ENCODE assay signal across 27 cellular contexts in the genomic region with DNA sequence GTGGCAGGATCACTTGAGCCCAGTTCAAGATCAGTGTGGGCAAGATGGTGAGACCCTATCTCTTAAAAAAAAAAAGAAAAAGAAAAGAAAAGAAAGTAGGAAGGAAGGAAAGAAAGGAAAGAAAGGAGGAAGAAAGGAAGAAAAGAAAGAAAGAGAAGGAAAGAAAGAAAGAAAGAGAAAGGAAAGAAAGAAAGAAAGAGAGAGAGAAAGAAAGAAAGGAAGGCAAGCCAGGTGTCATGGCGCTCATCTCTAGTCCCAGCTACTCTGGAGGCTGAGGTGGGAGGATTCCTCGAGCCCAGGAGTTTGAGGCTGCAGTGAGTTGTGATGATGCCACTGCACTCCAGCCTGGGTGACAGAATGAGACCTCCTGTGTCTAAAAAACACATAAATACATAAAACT. TPM values are rescaled to one million over a fixed set of nuclear protein-coding genes. Genes with fewer than 3 reads are reported as not detected.
DNase-seq lines count a peak whose midpoint lies in the region; ATAC-seq, FAIRE-seq and TF ChIP-seq lines count a peak whose summit lies in the region.
"Had no signal": no experiment of that assay in that cellular context is flagged by ENCODE, and none has a peak within 500 bp of the region (broad histone marks: within the 10 kb centered on the region; RNA-seq: fewer than 3 reads in every experiment).

No MANE protein-coding gene starts in this region.

- no peaks in the 10 kb centered on the region for H3K27me3 Mint-ChIP-seq in Caco-2 (ENCODE audit: insufficient read depth, unreplicated experiment)
- no peaks in the 10 kb centered on the region for H3K27me3 Mint-ChIP-seq in stimulated activated memory B cell treated with anti-CD40 and anti-IgM and Interleukin-4, amounts not matched to agents 10 μg/mL and 1 μg/mL and 100 μg/mL, for 72 hours
- H3K27me3 Mint-ChIP-seq: CD4-positive, alpha-beta memory T cell had no signal

- 77% methylated on average over 2 of the region's 2 CpGs for WGBS in K562 (ENCODE audit: insufficient coverage, low coverage, missing lambda C conversion rate)

- no peak for FAIRE-seq in K562 (lab: Jason Lieb, UNC)
- FAIRE-seq: A204.1, GM12891, GM18507, H54 had no signal

- H3K27ac ChIP-seq in RWPE1 (peak overlapping the region; percentile 72), K562 (ENCODE audit: extremely low read depth, low read depth, low read length) (no peak overlapping the region)
- H3K27ac ChIP-seq: C4-2B, HL-60 had no signal

- POLR2A ChIA-PET in Caco-2 (lab: Charles Lee) (no interaction called here), RWPE1 (lab: Yijun Ruan, JAX; ENCODE audit: low non-redundant PET) (no interaction called here), K562 (lab: Yijun Ruan, JAX) (interaction anchor here (0.6 to 1.6 kb wide), 3 partner anchors 10 to 25 kb away, joined by 3 to 5 read pairs (median 3); no protein-coding TSS in a partner anchor)

- H3K36me3 ChIP-seq in Caco-2 (ENCODE audit: control insufficient read depth, insufficient read depth, low read length), result no peaks in the 10 kb centered on the region
- H3K36me3 ChIP-seq in K562 (ENCODE audit: control insufficient read depth, insufficient read depth, low read length), result no peaks in the 10 kb centered on the region
- H3K36me3 ChIP-seq in mucosa of descending colon (ENCODE audit: low read depth), result no peaks in the 10 kb centered on the region
- H3K36me3 ChIP-seq: BE2C had no signal

- H3K4me2 ChIP-seq in K562 (ENCODE audit: insufficient read depth, low read length), result no peak overlapping the region
- H3K4me2 ChIP-seq: GM23338 had no signal

- H4K20me1 ChIP-seq in K562 (replicated peaks; ENCODE audit: control insufficient read depth, insufficient read depth, low read length), result no peaks in the 10 kb centered on the region

- in situ Hi-C loops in K562 (cut with MboI), result no loop called here

- TF ChIP-seq CTCF in Caco-2 (IDR thresholded peaks at IDR 0.05; ENCODE audit: insufficient read depth in 1 of 2, low read depth in 1 of 2, low read length in 1 of 2, severe bottlenecking in 1 of 2, unreplicated experiment in 1 of 2) (no peak), RWPE1 (conservative IDR thresholded peaks at IDR 0.05; ENCODE audit: low read depth) (no peak), K562 (IDR thresholded peaks at IDR 0.05 in 2 of 3, conservative IDR thresholded peaks at IDR 0.05 in 1 of 3; ENCODE audit: insufficient read depth in 2 of 3, low read depth in 1 of 3, low read length in 3 of 3) (no peak), mucosa of descending colon (IDR thresholded peaks at IDR 0.05) (no peak)

- no peaks in the 10 kb centered on the region for H3K27me3 ChIP-seq in Caco-2 (replicated peaks; ENCODE audit: control insufficient read depth, insufficient read depth, low read length)
- no peaks in the 10 kb centered on the region for H3K27me3 ChIP-seq in K562 (ENCODE audit: control insufficient read depth in 2 of 2, insufficient read depth in 2 of 2, low read length in 2 of 2)
- H3K27me3 ChIP-seq: BE2C had no signal

- no TSS peak for BruUV-seq in Caco-2 (replicated peaks; lab: Mats Ljungman, UMichigan)
- no TSS peak for BruUV-seq in K562 (replicated peaks; lab: Mats Ljungman, UMichigan)

- CTCF ChIA-PET in Caco-2 (lab: Charles Lee) (no interaction called here), RWPE1 (lab: Yijun Ruan, JAX) (interaction anchor here (0.6 kb wide), 1 partner anchor 151 kb away, joined by 3 read pairs; no protein-coding TSS in a partner anchor), K562 (lab: Yijun Ruan, JAX; ENCODE audit: low intra/inter-chr PET ratio) (no interaction called here)

- H3K79me2 ChIP-seq in K562 (ENCODE audit: control insufficient read depth, insufficient read depth, low read length), result no peaks in the 10 kb centered on the region

- H2AFZ ChIP-seq in K562 (ENCODE audit: low read depth, low read length), result no peak overlapping the region
- H2AFZ ChIP-seq: GM23338 had no signal

- H3K9me3 Mint-ChIP-seq in Caco-2 (ENCODE audit: unreplicated experiment), result no peaks in the 10 kb centered on the region
- no peaks in the 10 kb centered on the region for H3K9me3 Mint-ChIP-seq in stimulated activated memory B cell treated with anti-CD40 and anti-IgM and Interleukin-4, amounts not matched to agents 10 μg/mL and 1 μg/mL and 100 μg/mL, for 72 hours
- H3K9me3 Mint-ChIP-seq: CD4-positive, alpha-beta memory T cell; GM23338; HFFc6 had no signal

- TF ChIP-seq POLR2A in K562 (conservative IDR thresholded peaks at IDR 0.05), result no peak

- H3K4me1 ChIP-seq in Caco-2 (peaks cover 28% of the 10 kb centered on the region), K562 (replicated peaks in 1 of 2; ENCODE audit: control insufficient read depth in 2 of 2, insufficient read depth in 2 of 2, low read length in 2 of 2) (peaks cover 22 to 24% of the 10 kb centered on the region in 2 experiments), mucosa of descending colon (ENCODE audit: low read depth) (peaks cover 10% of the 10 kb centered on the region)

- DNase-seq in Caco-2 (no peak), RWPE1 (ENCODE audit: low spot score) (no peak), K562 (ENCODE audit: extremely low read depth in 1 of 4, low spot score in 3 of 4) (no peak), mucosa of descending colon (no peak), SKM-1 (lab: John Stamatoyannopoulos, UW; ENCODE audit: unreplicated experiment) (no peak), NCI-H526 treated with DMSO at 0.1 percent for 48 hours (lab: John Stamatoyannopoulos, UW) (no peak)
- DNase-seq in stimulated activated CD4-positive, alpha-beta T cell treated with anti-CD3 and anti-CD28 coated beads, Interleukin-15, amount 100 ng/mL, for 24 hours, result no peak
- DNase-seq: ACHN; BE2C; Calu3; CD4-positive, alpha-beta memory T cell; DMS 273 treated with DMSO at 0.1 percent for 48 hours; DMS53; DND-41; EL; HCEC 1CT; HFFc6; IMR-90; KBM-7 had no signal

- intact Hi-C loops in Caco-2 (cut with micrococcal nuclease; ENCODE audit: unreplicated experiment), result no loop called here
- intact Hi-C loops in K562 (cut with micrococcal nuclease), result loop anchor here (5.0 kb wide), 1 partner anchor 47 kb away; a partner anchor contains a TSS
- intact Hi-C loops in mucosa of descending colon (cut with DNase I, micrococcal nuclease), result no loop called here

- ATAC-seq in K562 (no peak), mucosa of descending colon (no peak)
- no peak for ATAC-seq in stimulated activated memory B cell treated with anti-CD40 and anti-IgM and Interleukin-4, amounts not matched to agents 10 μg/mL and 1 μg/mL and 100 μg/mL, for 72 hours
- ATAC-seq: GM23338 had no signal

- no peak for TF ChIP-seq RAD21 in K562 (CRISPR knock-in tag; conservative IDR thresholded peaks at IDR 0.05 in 1 of 2, IDR thresholded peaks at IDR 0.05 in 1 of 2)

- H3K9ac ChIP-seq in K562 (ENCODE audit: insufficient read depth in 1 of 2, low read depth in 2 of 2, low read length in 2 of 2), result no peak overlapping the region

- H3K4me1 Mint-ChIP-seq in Caco-2 (ENCODE audit: low read depth, unreplicated experiment), result peaks cover 30% of the 10 kb centered on the region
- peaks cover 50% of the 10 kb centered on the region for H3K4me1 Mint-ChIP-seq in stimulated activated memory B cell treated with anti-CD40 and anti-IgM and Interleukin-4, amounts not matched to agents 10 μg/mL and 1 μg/mL and 100 μg/mL, for 72 hours

- no peak for TF ChIP-seq EP300 in K562 (IDR thresholded peaks at IDR 0.05; ENCODE audit: low read length)

- H3K4me3 ChIP-seq in Caco-2 (ENCODE audit: low read depth, low read length) (no peak overlapping the region), K562 (no peak overlapping the region), mucosa of descending colon (no peak overlapping the region)
- H3K4me3 ChIP-seq: GM23338 had no signal

- H3K27ac Mint-ChIP-seq in Caco-2 (ENCODE audit: unreplicated experiment), result peak overlapping the region; percentile 13
- H3K27ac Mint-ChIP-seq in stimulated activated memory B cell treated with anti-CD40 and anti-IgM and Interleukin-4, amounts not matched to agents 10 μg/mL and 1 μg/mL and 100 μg/mL, for 72 hours, result peak overlapping the region; percentile 93
- H3K27ac Mint-ChIP-seq: GM23338, HFFc6 had no signal

- H3K9me3 ChIP-seq in Caco-2 (no peaks in the 10 kb centered on the region), K562 (replicated peaks; ENCODE audit: control insufficient read depth, insufficient read depth, low read depth, low read length) (no peaks in the 10 kb centered on the region), mucosa of descending colon (no peaks in the 10 kb centered on the region)
- H3K9me3 ChIP-seq: BE2C had no signal

- no peak overlapping the region for H3K4me3 Mint-ChIP-seq in Caco-2 (ENCODE audit: unreplicated experiment)
- no peak overlapping the region for H3K4me3 Mint-ChIP-seq in stimulated activated memory B cell treated with anti-CD40 and anti-IgM and Interleukin-4, amounts not matched to agents 10 μg/mL and 1 μg/mL and 100 μg/mL, for 72 hours
- H3K4me3 Mint-ChIP-seq: CD4-positive, alpha-beta memory T cell; GM23338; HFFc6 had no signal

- H3K36me3 Mint-ChIP-seq in Caco-2 (ENCODE audit: insufficient read depth, unreplicated experiment), result no peaks in the 10 kb centered on the region
- no peaks in the 10 kb centered on the region for H3K36me3 Mint-ChIP-seq in stimulated activated memory B cell treated with anti-CD40 and anti-IgM and Interleukin-4, amounts not matched to agents 10 μg/mL and 1 μg/mL and 100 μg/mL, for 72 hours
- H3K36me3 Mint-ChIP-seq: CD4-positive, alpha-beta memory T cell had no signal

- H3K9me1 ChIP-seq in K562 (ENCODE audit: control insufficient read depth, insufficient read depth, low read length), result no peaks in the 10 kb centered on the region

RNA-seq across cellular contexts. Expression of a gene that starts 11.5 kb away (rescaled TPM):
- total RNA-seq in Caco-2 (2022), result 197 and 222 TPM in 2 replicates
- total RNA-seq in K562 (2011; cell fraction: chromatin; rRNA removed; ENCODE audit: low replicate concordance), result 23.1 and 61.0 TPM in 2 replicates
- total RNA-seq in K562 (2011; cell fraction: nucleolus; rRNA removed), result 26.7 and 29.4 TPM in 2 replicates
- 20.5 and 28.9 TPM in 2 replicates for total RNA-seq in K562 (2011; cell fraction: nucleoplasm; rRNA removed)
- 2.0 and 4.7 TPM in 2 replicates for total RNA-seq in K562 (2014; rRNA removed)
- 1.4 and 1.9 TPM in 2 replicates for total RNA-seq in K562 (2014; rRNA removed; fragmentation: Illumina TruSeq; extraction: Trizol)
- 2.9 and 3.1 TPM in 2 replicates for total RNA-seq in K562 (2015; rRNA removed; fragmentation: Illumina TruSeq; extraction: Trizol)
- 7.0 and 7.7 TPM in 2 replicates for total RNA-seq in K562 (2021)
- 8.0 and 8.5 TPM in 2 replicates for polyA plus RNA-seq in K562 (2011; rRNA removed)
- polyA plus RNA-seq in K562 (2011; cell fraction: cytosol; rRNA removed), result 6.8 and 11.9 TPM in 2 replicates
- 45.7 and 78.2 TPM in 2 replicates for polyA plus RNA-seq in K562 (2011; cell fraction: nucleus; rRNA removed)
- 4.7 and 5.8 TPM in 2 replicates for polyA plus RNA-seq in K562 (2012)
- 5.4 and 8.3 TPM in 2 replicates for polyA plus RNA-seq in K562 (2014; fragmentation: Illumina TruSeq; extraction: Trizol)
- polyA plus RNA-seq in K562 (2014; fragmentation: Nextera tagmentation; extraction: Ambion mirVana), result under 1 TPM; 0.06 to 0.14 TPM
- polyA plus RNA-seq in K562 (2014; rRNA removed), result 4.8 and 5.2 TPM in 2 replicates
- polyA minus RNA-seq in K562 (2011; rRNA and poly(A)+ RNA removed), result 5.2 and 16.3 TPM in 2 replicates
- 4.0 and 10.0 TPM in 2 replicates for polyA minus RNA-seq in K562 (2011; cell fraction: cytosol; rRNA and poly(A)+ RNA removed)
- polyA minus RNA-seq in K562 (2011; cell fraction: nucleus; rRNA and poly(A)+ RNA removed), result 12.3 and 15.8 TPM in 2 replicates
- total RNA-seq in mucosa of descending colon, result 100 to 1,000 TPM; 111 to 155 (median 132) TPM

RNA-seq across cellular contexts. Expression of a gene that starts 45.0 kb away (rescaled TPM):
- total RNA-seq in Caco-2 (2022) (95.6 and 106 TPM in 2 replicates), K562 (2014; rRNA removed) (9.2 and 15.5 TPM in 2 replicates), K562 (2014; rRNA removed; fragmentation: Illumina TruSeq; extraction: Trizol) (10.4 and 12.3 TPM in 2 replicates), K562 (2015; rRNA removed; fragmentation: Illumina TruSeq; extraction: Trizol) (14.1 and 16.3 TPM in 2 replicates), K562 (2021) (15.3 and 16.7 TPM in 2 replicates), mucosa of descending colon (10 to 100 TPM; 38.3 to 49.2 (median 43.2) TPM)
- total RNA-seq in K562 (2011; cell fraction: chromatin; rRNA removed; ENCODE audit: low replicate concordance), result 19.6 and 33.3 TPM in 2 replicates
- total RNA-seq in K562 (2011; cell fraction: nucleolus; rRNA removed), result 23.8 and 26.2 TPM in 2 replicates
- total RNA-seq in K562 (2011; cell fraction: nucleoplasm; rRNA removed), result 29.3 and 40.0 TPM in 2 replicates
- polyA plus RNA-seq in K562 (2011; rRNA removed) (30.0 and 35.0 TPM in 2 replicates), K562 (2014; fragmentation: Illumina TruSeq; extraction: Trizol) (27.9 and 31.6 TPM in 2 replicates), K562 (2014; fragmentation: Nextera tagmentation; extraction: Ambion mirVana) (10 to 100 TPM; 17.4 to 17.8 TPM), K562 (2014; rRNA removed) (24.8 and 25.3 TPM in 2 replicates)
- polyA plus RNA-seq in K562 (2011; cell fraction: cytosol; rRNA removed), result 55.8 and 75.0 TPM in 2 replicates
- polyA plus RNA-seq in K562 (2011; cell fraction: nucleus; rRNA removed), result 31.7 and 40.3 TPM in 2 replicates
- 20.9 and 26.2 TPM in 2 replicates for polyA plus RNA-seq in K562 (2012)
- polyA minus RNA-seq in K562 (2011; rRNA and poly(A)+ RNA removed), result 11.3 and 13.7 TPM in 2 replicates
- polyA minus RNA-seq in K562 (2011; cell fraction: cytosol; rRNA and poly(A)+ RNA removed), result 8.8 and 12.4 TPM in 2 replicates
- 4.8 and 6.2 TPM in 2 replicates for polyA minus RNA-seq in K562 (2011; cell fraction: nucleus; rRNA and poly(A)+ RNA removed)
